9 cellular contexts compared by ENCODE assay signal in genomic region chr12:102740157-102741032, GRCh38.
A peak's percentile ranks its signal among the peaks of the same experiment; 100 is the strongest.
DNase-seq lines count a peak whose midpoint lies in the region; ATAC-seq and TF ChIP-seq lines count a peak whose summit lies in the region.
"Had no signal": no experiment of that assay in that cellular context is flagged by ENCODE, and none has a peak within 500 bp of the region (broad histone marks: within the 10 kb centered on the region; RNA-seq: fewer than 3 reads in every experiment).

No MANE protein-coding gene starts in this region.

- ATAC-seq in CD8-positive, alpha-beta T cell, result no peak

- H3K9me3 Mint-ChIP-seq in CD8-positive, alpha-beta T cell, result peaks cover 5% of the 10 kb centered on the region

- H3K4me1 Mint-ChIP-seq in CD8-positive, alpha-beta T cell (ENCODE audit: low read depth), result no peaks in the 10 kb centered on the region

- intact Hi-C loops in spleen (cut with DNase I; ENCODE audit: low total_unique reads), result no loop called here
- intact Hi-C loops in CD8-positive, alpha-beta T cell (cut with DNase I, micrococcal nuclease), result no loop called here

- in situ Hi-C loops in SK-MEL-5 (cut with HindIII; ENCODE audit: low pct_unique_long_range_greater_than_20kb, low sequenced_read_pairs), result no loop called here

- CTCF ChIA-PET in BJ (lab: Yijun Ruan, JAX), result interaction anchor here (0.6 to 2.5 kb wide), 28 partner anchors 9 to 802 kb away, joined by 3 to 11 read pairs (median 4); no protein-coding TSS in a partner anchor
- CTCF ChIA-PET in CD8-positive, alpha-beta T cell (lab: Charles Lee), result no interaction called here

- no peak overlapping the region for H3K27ac Mint-ChIP-seq in CD8-positive, alpha-beta T cell

- no peak for TF ChIP-seq POLR2A in spleen (IDR thresholded peaks at IDR 0.05)

- no peaks in the 10 kb centered on the region for H3K36me3 Mint-ChIP-seq in CD8-positive, alpha-beta T cell

- H3K27me3 Mint-ChIP-seq in CD8-positive, alpha-beta T cell (ENCODE audit: low read depth), result no peaks in the 10 kb centered on the region

- peak; percentile 44 for TF ChIP-seq CTCF in BJ (IDR thresholded peaks at IDR 0.05; ENCODE audit: insufficient read depth, low read depth, low read length)
- TF ChIP-seq CTCF in spleen (IDR thresholded peaks at IDR 0.05 in 8 of 11, conservative IDR thresholded peaks at IDR 0.05 in 3 of 11), result peak in 3 of 11 experiments; percentile 19 to 32 (median 23)
- TF ChIP-seq CTCF in CD8-positive, alpha-beta T cell (IDR thresholded peaks at IDR 0.05), result no peak

- WGBS in spleen, 5 donors, result 34 to 51% (median 47%) methylated on average over 3 of the region's 3 CpGs

- H3K36me3 ChIP-seq in BJ (ENCODE audit: control insufficient read depth, insufficient read depth, low read length) (no peaks in the 10 kb centered on the region), spleen (no peaks in the 10 kb centered on the region)
- no peaks in the 10 kb centered on the region for H3K36me3 ChIP-seq in CD8-positive, alpha-beta T cell (ENCODE audit: insufficient read depth, low read length)
- H3K36me3 ChIP-seq: esophagus squamous epithelium had no signal

- no peaks in the 10 kb centered on the region for H3K9me3 ChIP-seq in spleen
- no peaks in the 10 kb centered on the region for H3K9me3 ChIP-seq in CD8-positive, alpha-beta T cell (ENCODE audit: low read length)
- H3K9me3 ChIP-seq: esophagus squamous epithelium had no signal

- no peak overlapping the region for H3K4me3 Mint-ChIP-seq in CD8-positive, alpha-beta T cell

- H3K27me3 ChIP-seq in BJ (ENCODE audit: control insufficient read depth, insufficient read depth, low read length) (no peaks in the 10 kb centered on the region), spleen (replicated peaks in 1 of 7) (no peaks in the 10 kb centered on the region)
- H3K27me3 ChIP-seq in CD8-positive, alpha-beta T cell (ENCODE audit: insufficient read depth, low read length), result no peaks in the 10 kb centered on the region
- H3K27me3 ChIP-seq: esophagus squamous epithelium had no signal

- DNase-seq in BJ (ENCODE audit: low read depth), result peak; percentile 31
- peak; percentile 15 for DNase-seq in HT-29 (ENCODE audit: low spot score)
- peak; percentile 55 for DNase-seq in SK-MEL-5 (ENCODE audit: low read depth, low spot score)
- peak; percentile 36 for DNase-seq in kidney tubule cell (ENCODE audit: low spot score)
- no peak for DNase-seq in NCI-H1436 (lab: John Stamatoyannopoulos, UW)
- no peak for DNase-seq in spleen
- no peak for DNase-seq in CD8-positive, alpha-beta T cell
- no peak for DNase-seq in effector CD4-positive, alpha-beta T cell
- DNase-seq: esophagus squamous epithelium had no signal

- no peak overlapping the region for H3K4me3 ChIP-seq in BJ (ENCODE audit: low read depth, low read length)
- no peak overlapping the region for H3K4me3 ChIP-seq in spleen
- H3K4me3 ChIP-seq in CD8-positive, alpha-beta T cell (ENCODE audit: low read depth, low read length), result no peak overlapping the region
- H3K4me3 ChIP-seq: esophagus squamous epithelium had no signal

- POLR2A ChIA-PET in BJ (lab: Charles Lee), result interaction anchor here (0.7 kb wide), 1 partner anchor 620 kb away, joined by 5 read pairs; the partner anchor contains the start of genes NUP37 and PARPBP
- POLR2A ChIA-PET in CD8-positive, alpha-beta T cell (lab: Charles Lee), result no interaction called here

- H3K4me1 ChIP-seq in spleen, result peaks cover 0 to 4% (median 0%) of the 10 kb centered on the region in 6 donors
- no peaks in the 10 kb centered on the region for H3K4me1 ChIP-seq in CD8-positive, alpha-beta T cell (ENCODE audit: insufficient read depth, low read length)
- H3K4me1 ChIP-seq: esophagus squamous epithelium had no signal

- H3K27ac ChIP-seq in spleen, result no peak overlapping the region
- no peak overlapping the region for H3K27ac ChIP-seq in CD8-positive, alpha-beta T cell (ENCODE audit: low read depth, low read length)
- H3K27ac ChIP-seq: esophagus squamous epithelium had no signal

Comparison
In these comparisons a context has a peak if more than half of its experiments do, and no peak if none do; other contexts are left out.
1. DNase-seq: peak in BJ (single experiment), HT-29 (single experiment), SK-MEL-5 (single experiment) and kidney tubule cell (single experiment); none in NCI-H1436 (single experiment), spleen (single experiment), CD8-positive, alpha-beta T cell (0 of 7) and effector CD4-positive, alpha-beta T cell (single experiment).